27 cellular contexts compared by ENCODE assay signal in the genomic region with DNA sequence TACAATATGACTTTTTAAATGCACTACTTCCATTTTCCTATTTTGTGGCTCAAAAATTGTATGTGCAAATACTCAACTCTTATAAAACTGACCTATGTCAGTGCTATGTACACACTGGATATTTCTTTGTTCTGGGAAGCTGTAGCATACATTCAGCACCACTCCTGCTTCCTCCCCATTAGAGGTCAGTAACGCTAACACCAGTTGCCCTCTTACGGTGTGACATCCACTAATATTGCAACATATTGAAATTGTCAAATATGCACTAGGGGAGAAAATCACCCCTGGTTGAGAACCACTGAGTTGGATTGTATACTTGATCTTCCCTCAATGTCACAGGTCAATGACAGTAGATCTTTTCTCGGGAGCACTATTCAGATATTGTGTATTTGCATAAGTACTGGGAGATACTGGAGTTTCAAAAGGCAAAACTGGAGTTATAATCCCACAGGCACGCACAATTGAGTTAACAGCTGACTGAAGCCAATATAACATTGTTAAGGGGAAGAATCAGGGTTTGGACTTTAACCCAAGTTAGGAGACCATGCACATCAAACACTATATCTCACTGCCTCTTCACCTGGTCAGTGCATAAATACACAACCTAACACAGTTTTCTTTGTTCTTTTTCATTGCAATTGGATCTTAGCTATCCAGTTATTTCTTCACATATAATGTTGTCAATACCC.
"Had no signal": no experiment of that assay in that cellular context is flagged by ENCODE, and none has a peak within 500 bp of the region (broad histone marks: within the 10 kb centered on the region; RNA-seq: fewer than 3 reads in every experiment).

No MANE protein-coding gene starts in this region.

- H3K4me1 Mint-ChIP-seq: immature natural killer cell; naive thymus-derived CD8-positive, alpha-beta T cell; nephron progenitor cell; stimulated activated effector memory CD8-positive, alpha-beta T cell treated with anti-CD3 and anti-CD28 coated beads, Interleukin-12 subunit alpha, Interleukin-12 subunit beta, amount 100 ng/mL, for 72 hours had no signal

- ATAC-seq: foreskin keratinocyte; gastroesophageal sphincter; heart right ventricle; left ventricle myocardium superior; lower lobe of right lung; naive thymus-derived CD8-positive, alpha-beta T cell; stimulated activated effector memory CD8-positive, alpha-beta T cell treated with anti-CD3 and anti-CD28 coated beads, Interleukin-12 subunit alpha, Interleukin-12 subunit beta, amount 100 ng/mL, for 72 hours; stimulated activated naive CD8-positive, alpha-beta T cell treated with anti-CD3 and anti-CD28 coated beads, Interleukin-15, Interleukin-2, amounts not matched to agents 100 U/mL and 50 U/mL, for 24 hours had no signal

- H3K4me3 Mint-ChIP-seq: dendritic cell treated with granulocyte-macrophage colony-stimulating factor and Interleukin-4, amounts not matched to agents 40 ng/mL and 50 ng/mL, for 4 days; immature natural killer cell; naive thymus-derived CD8-positive, alpha-beta T cell; nephron progenitor cell; stimulated activated effector memory CD8-positive, alpha-beta T cell treated with anti-CD3 and anti-CD28 coated beads, Interleukin-12 subunit alpha, Interleukin-12 subunit beta, amount 100 ng/mL, for 72 hours; type B pancreatic cell had no signal

- H3K9me3 ChIP-seq: colonic mucosa, esophagus muscularis mucosa, gastroesophageal sphincter, heart right ventricle, lower lobe of right lung, prostate gland, right atrium auricular region, sigmoid colon, testis, tibial artery had no signal

- H3K4me1 ChIP-seq: colonic mucosa, esophagus muscularis mucosa, foreskin keratinocyte, gastroesophageal sphincter, heart right ventricle, lower lobe of right lung, prostate gland, right atrium auricular region, sigmoid colon, testis, tibial artery had no signal

- H3K27me3 Mint-ChIP-seq: dendritic cell treated with granulocyte-macrophage colony-stimulating factor and Interleukin-4, amounts not matched to agents 40 ng/mL and 50 ng/mL, for 4 days; naive thymus-derived CD8-positive, alpha-beta T cell; type B pancreatic cell had no signal

- H3K9me3 Mint-ChIP-seq: nephron progenitor cell, type B pancreatic cell had no signal

- H3K36me3 ChIP-seq: colonic mucosa, esophagus muscularis mucosa, gastroesophageal sphincter, heart right ventricle, lower lobe of right lung, prostate gland, right atrium auricular region, sigmoid colon, tibial artery had no signal

- H3K27ac Mint-ChIP-seq: dendritic cell treated with granulocyte-macrophage colony-stimulating factor and Interleukin-4, amounts not matched to agents 40 ng/mL and 50 ng/mL, for 4 days; immature natural killer cell; naive thymus-derived CD8-positive, alpha-beta T cell; nephron progenitor cell; stimulated activated effector memory CD8-positive, alpha-beta T cell treated with anti-CD3 and anti-CD28 coated beads, Interleukin-12 subunit alpha, Interleukin-12 subunit beta, amount 100 ng/mL, for 72 hours; type B pancreatic cell had no signal

- H3K4me3 ChIP-seq: colonic mucosa, esophagus muscularis mucosa, gastroesophageal sphincter, heart right ventricle, lower lobe of right lung, prostate gland, right atrium auricular region, sigmoid colon, testis, tibial artery had no signal

- H3K27me3 ChIP-seq: colonic mucosa, esophagus muscularis mucosa, foreskin keratinocyte, gastroesophageal sphincter, heart right ventricle, right atrium auricular region, sigmoid colon, testis, tibial artery had no signal

- DNase-seq: colonic mucosa; effector memory CD4-positive, alpha-beta T cell; foreskin keratinocyte; heart right ventricle; hypothalamus; immature natural killer cell; islet precursor cell; kidney glomerular epithelial cell; left ventricle myocardium superior; lower lobe of right lung; naive thymus-derived CD8-positive, alpha-beta T cell; nephron progenitor cell; nucleus accumbens; sigmoid colon; stimulated activated CD4-positive, alpha-beta T cell treated with anti-CD3 and anti-CD28 coated beads, Interleukin-2, amount 100 ng/mL, for 24 hours; stimulated activated CD4-positive, alpha-beta T cell treated with anti-CD3 and anti-CD28 coated beads, Interleukin-4, amount 100 ng/mL, for 24 hours; stimulated activated naive CD8-positive, alpha-beta T cell treated with anti-CD3 and anti-CD28 coated beads, Interleukin-15, Interleukin-2, amounts not matched to agents 100 U/mL and 50 U/mL, for 24 hours; substantia nigra; testis; tibial artery had no signal

- H3K36me3 Mint-ChIP-seq: immature natural killer cell; naive thymus-derived CD8-positive, alpha-beta T cell; stimulated activated effector memory CD8-positive, alpha-beta T cell treated with anti-CD3 and anti-CD28 coated beads, Interleukin-12 subunit alpha, Interleukin-12 subunit beta, amount 100 ng/mL, for 72 hours; type B pancreatic cell had no signal
